ENCODE assay signal across 9 cellular contexts in the genomic region with DNA sequence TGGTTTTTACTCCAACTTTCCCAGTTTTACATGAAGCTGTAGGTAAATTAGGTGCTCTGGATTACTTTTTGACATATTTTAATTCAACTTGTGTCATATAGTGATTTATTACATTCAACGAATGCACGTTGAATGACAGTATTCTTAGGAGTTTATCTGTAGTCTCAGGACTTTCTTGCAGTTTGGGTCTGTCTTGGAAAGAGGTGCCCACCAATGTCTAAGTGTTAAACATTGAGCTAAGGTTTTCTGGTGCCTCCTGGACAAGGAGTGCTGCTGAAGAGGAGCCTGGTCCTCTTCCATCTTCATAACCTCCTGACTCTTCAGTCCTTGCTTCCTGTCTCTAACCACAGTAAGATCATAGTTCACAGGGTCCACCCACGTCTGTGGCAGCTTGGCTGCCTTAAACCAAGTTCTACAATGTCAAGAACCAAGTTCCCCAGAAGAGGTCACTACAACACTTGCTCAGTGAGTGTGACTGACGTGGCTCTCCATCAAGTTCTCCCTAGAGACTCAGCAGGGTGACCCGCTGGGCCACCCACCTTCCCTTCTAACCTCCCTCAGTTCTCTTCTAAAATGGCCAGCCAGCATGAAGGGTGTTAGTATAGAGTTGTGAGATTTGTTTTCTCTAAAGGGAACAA. TPM values are rescaled to one million over a fixed set of nuclear protein-coding genes. Genes with fewer than 3 reads are reported as not detected.
DNase-seq lines count a peak whose midpoint lies in the region; ATAC-seq and TF ChIP-seq lines count a peak whose summit lies in the region.
"Had no signal": no experiment of that assay in that cellular context is flagged by ENCODE, and none has a peak within 500 bp of the region (broad histone marks: within the 10 kb centered on the region; RNA-seq: fewer than 3 reads in every experiment).

No MANE protein-coding gene starts in this region.

- H3K9me3 Mint-ChIP-seq in T-cell (no peaks in the 10 kb centered on the region), nephron (no peaks in the 10 kb centered on the region)
- H3K9me3 Mint-ChIP-seq in effector memory CD8-positive, alpha-beta T cell: no peaks in the 10 kb centered on the region
- H3K9me3 Mint-ChIP-seq: IgD-negative memory B cell had no signal

- H3K4me3 Mint-ChIP-seq in T-cell: no peak overlapping the region
- H3K4me3 Mint-ChIP-seq in effector memory CD8-positive, alpha-beta T cell: no peak overlapping the region
- H3K4me3 Mint-ChIP-seq in nephron: no peak overlapping the region
- H3K4me3 Mint-ChIP-seq: IgD-negative memory B cell had no signal

- DNase-seq in AG10803 (ENCODE audit: low read depth) (peak; percentile 8), MV-4-11 (lab: John Stamatoyannopoulos, UW) (peak; percentile 90), T-cell (peak in 15 of 34 experiments; percentile 1 to 20 (median 6)), mucosa of gallbladder (ENCODE audit: low spot score) (no peak)
- peak; percentile 3 to 20 (median 13) for DNase-seq in effector memory CD8-positive, alpha-beta T cell

- TF ChIP-seq CTCF in AG10803 (conservative IDR thresholded peaks at IDR 0.05; ENCODE audit: low read length) (0 out of 2 replicates have a peak, but pooled peaks have one; percentile 14), nephron (IDR thresholded peaks at IDR 0.05; ENCODE audit: unreplicated experiment in 3 of 3) (peak; percentile 27 to 62 (median 31))

- H3K36me3 Mint-ChIP-seq in T-cell: no peaks in the 10 kb centered on the region
- H3K36me3 Mint-ChIP-seq in effector memory CD8-positive, alpha-beta T cell (ENCODE audit: insufficient read depth): no peaks in the 10 kb centered on the region
- no peaks in the 10 kb centered on the region for H3K36me3 Mint-ChIP-seq in nephron (ENCODE audit: low read depth)
- H3K36me3 Mint-ChIP-seq: IgD-negative memory B cell had no signal

- CTCF ChIA-PET in T-cell (lab: Charles Lee): interaction anchor here (1.1 to 1.5 kb wide), 3 partner anchors 343 to 376 kb away, joined by 3 to 8 read pairs (median 5); no protein-coding TSS in a partner anchor

- POLR2A ChIA-PET in T-cell (lab: Charles Lee): no interaction called here

- peaks cover 8 to 14% (median 14%) of the 10 kb centered on the region in 3 donors for H3K4me1 Mint-ChIP-seq in T-cell
- peaks cover 6% of the 10 kb centered on the region in 2 donors for H3K4me1 Mint-ChIP-seq in effector memory CD8-positive, alpha-beta T cell (ENCODE audit: low read depth in 2 of 2)
- peaks cover 4% of the 10 kb centered on the region for H3K4me1 Mint-ChIP-seq in nephron

- ATAC-seq in GM18502 (IDR thresholded peaks at IDR 0.05; ENCODE audit: poor library complexity, unreplicated experiment) (peak; percentile 97), HG02759 (IDR thresholded peaks at IDR 0.05; ENCODE audit: unreplicated experiment) (peak; percentile 100), T-cell (replicated peaks in 1 of 4) (peak; percentile 65 to 85 (median 78))
- ATAC-seq in effector memory CD8-positive, alpha-beta T cell (replicated peaks): peak; percentile 86

- H3K27ac Mint-ChIP-seq in T-cell: no peak overlapping the region
- H3K27ac Mint-ChIP-seq in effector memory CD8-positive, alpha-beta T cell: no peak overlapping the region
- no peak overlapping the region for H3K27ac Mint-ChIP-seq in nephron

- H3K27me3 Mint-ChIP-seq in T-cell: peaks cover 39 to 43% of the 10 kb centered on the region in 2 donors
- peaks cover 29 to 69% of the 10 kb centered on the region in 2 donors for H3K27me3 Mint-ChIP-seq in effector memory CD8-positive, alpha-beta T cell
- H3K27me3 Mint-ChIP-seq in nephron (ENCODE audit: low read depth): peaks cover 37% of the 10 kb centered on the region

- H3K4me3 ChIP-seq in AG10803 (ENCODE audit: low read length): no peak overlapping the region

RNA-seq across cellular contexts. Expression of a gene that starts 6.1 kb away (rescaled TPM):
- total RNA-seq in T-cell (not detected), mucosa of gallbladder (0.52 TPM)
